7 cellular contexts compared by ENCODE assay signal in genomic region chr9:112037281-112038016, GRCh38.
DNase-seq lines count a peak whose midpoint lies in the region; ATAC-seq and TF ChIP-seq lines count a peak whose summit lies in the region.

No MANE protein-coding gene starts in this region.

- CTCF ChIA-PET in activated B cell treated with CpG ODN at 0.5 μM for 24 hours (lab: Charles Lee) = interaction anchor here (1.0 kb wide), 2 partner anchors 10 to 37 kb away, joined by 3 read pairs; no protein-coding TSS in a partner anchor

- H3K27ac Mint-ChIP-seq in activated B cell treated with CpG ODN at 0.5 μM for 24 hours = peak overlapping the region; percentile 96

- peaks cover 7% of the 10 kb centered on the region for H3K36me3 Mint-ChIP-seq in activated B cell treated with CpG ODN at 0.5 μM for 24 hours (ENCODE audit: low read depth)

- H3K27me3 Mint-ChIP-seq in activated B cell treated with CpG ODN at 0.5 μM for 24 hours = no peaks in the 10 kb centered on the region

- no peak for TF ChIP-seq CTCF in activated B cell treated with CpG ODN at 0.5 μM for 24 hours (IDR thresholded peaks at IDR 0.05)

- POLR2A ChIA-PET in activated B cell treated with CpG ODN at 0.5 μM for 24 hours (lab: Charles Lee) = interaction anchor here (0.7 to 11.5 kb wide), 13 partner anchors 8 to 140 kb away, joined by 3 to 308 read pairs (median 5); partner anchors contain the start of gene UGCG

- peak overlapping the region; percentile 68 for H3K4me3 Mint-ChIP-seq in activated B cell treated with CpG ODN at 0.5 μM for 24 hours

- DNase-seq in activated B cell treated with CpG ODN at 0.5 μM for 24 hours (no peak), NCI-H1048 (lab: John Stamatoyannopoulos, UW) (no peak), HuH-7.5 (ENCODE audit: low spot score) (no peak)
- peak; percentile 17 for DNase-seq in effector CD8-positive, alpha-beta T cell (lab: John Stamatoyannopoulos, UW)
- peak; percentile 19 for DNase-seq in stimulated activated CD8-positive, alpha-beta memory T cell treated with anti-CD3 and anti-CD28 coated beads, Interleukin-12 subunit alpha, Interleukin-12 subunit beta, amount 100 ng/mL, for 4 hours (ENCODE audit: low read depth)

- H3K9me3 Mint-ChIP-seq in activated B cell treated with CpG ODN at 0.5 μM for 24 hours = no peaks in the 10 kb centered on the region

- ATAC-seq in GM18873 (IDR thresholded peaks at IDR 0.05; ENCODE audit: low FRiP score, unreplicated experiment) (peak; percentile 48), HG03175 (IDR thresholded peaks at IDR 0.05; ENCODE audit: unreplicated experiment) (peak; percentile 63), activated B cell treated with CpG ODN at 0.5 μM for 24 hours (ENCODE audit: low read depth) (peak; percentile 65)

- H3K4me1 Mint-ChIP-seq in activated B cell treated with CpG ODN at 0.5 μM for 24 hours = peaks cover 88% of the 10 kb centered on the region

- intact Hi-C loops in activated B cell treated with CpG ODN at 0.5 μM for 24 hours (cut with micrococcal nuclease) = loop anchor here (1.0 to 2.0 kb wide), 4 partner anchors 22 to 141 kb away; partner anchors contain the start of gene UGCG

Comparison
In these comparisons a context has a peak if more than half of its experiments do, and no peak if none do; other contexts are left out.
1. DNase-seq: peak in effector CD8-positive, alpha-beta T cell (single experiment) and stimulated activated CD8-positive, alpha-beta memory T cell treated with anti-CD3 and anti-CD28 coated beads, Interleukin-12 subunit alpha, Interleukin-12 subunit beta, amount 100 ng/mL, for 4 hours (single experiment); none in activated B cell treated with CpG ODN at 0.5 μM for 24 hours (single experiment), NCI-H1048 (single experiment) and HuH-7.5 (single experiment).
2. Peak in every context shown above with its lines, with median percentiles within 50 percentile points of each other: ATAC-seq.